19 cellular contexts compared by ENCODE assay signal in the genomic region with DNA sequence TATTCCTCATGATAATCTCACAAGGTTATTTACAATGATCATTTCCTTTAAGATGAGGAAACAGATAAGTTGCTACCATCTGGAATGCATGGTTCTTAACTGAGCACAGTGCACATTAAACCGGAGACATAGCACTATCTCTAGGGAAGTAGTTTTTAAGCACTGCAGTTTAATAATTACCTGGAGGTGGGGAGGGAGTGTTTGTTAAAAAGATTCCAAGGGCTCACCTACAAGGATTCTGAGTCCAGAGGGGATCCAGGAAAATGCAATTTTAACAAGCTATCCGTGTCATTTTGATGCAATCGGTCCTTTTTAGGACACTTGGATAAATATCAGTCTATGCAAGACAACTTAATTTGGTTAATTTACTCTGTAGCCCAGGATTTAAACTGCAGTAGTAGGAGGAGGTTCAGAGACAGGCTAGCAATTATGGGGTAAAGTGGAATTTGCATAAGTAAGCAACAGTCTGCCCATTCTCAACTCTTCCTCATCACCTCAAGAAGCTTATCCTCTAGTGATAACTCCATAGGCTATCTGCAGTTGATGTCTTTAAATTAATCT. TPM values are rescaled to one million over a fixed set of nuclear protein-coding genes. Genes with fewer than 3 reads are reported as not detected.
A peak's percentile ranks its signal among the peaks of the same experiment; 100 is the strongest.
DNase-seq lines count a peak whose midpoint lies in the region; TF ChIP-seq lines count a peak whose summit lies in the region.
"Had no signal": no experiment of that assay in that cellular context is flagged by ENCODE, and none has a peak within 500 bp of the region (broad histone marks: within the 10 kb centered on the region; RNA-seq: fewer than 3 reads in every experiment).

No MANE protein-coding gene starts in this region.

- 25% methylated on average over 3 of the region's 3 CpGs for WGBS in hepatocyte (ENCODE audit: low lambda C conversion rate, missing lambda C conversion rate)

- H3K9me2 ChIP-seq in Loucy (replicated peaks; ENCODE audit: low read depth, low read length): no peaks in the 10 kb centered on the region
- H3K9me2 ChIP-seq in hepatocyte (replicated peaks; ENCODE audit: insufficient read depth): no peaks in the 10 kb centered on the region

- H3K4me2 ChIP-seq in Loucy (ENCODE audit: low read depth, low read length, poor library complexity, severe bottlenecking): peak overlapping the region; percentile 63
- peak overlapping the region; percentile 60 for H3K4me2 ChIP-seq in hepatocyte

- TF ChIP-seq CTCF in Loucy (conservative IDR thresholded peaks at IDR 0.05; ENCODE audit: low read length) (no peak), hepatocyte (IDR thresholded peaks at IDR 0.05; ENCODE audit: poor library complexity) (no peak)

- peaks cover 4% of the 10 kb centered on the region; the same call in 1 of the 2 replicates for H3F3A ChIP-seq in Loucy (ENCODE audit: low read depth)

- H3K9ac ChIP-seq in Loucy (ENCODE audit: low read depth, low read length, poor library complexity, severe bottlenecking): no peak overlapping the region
- H3K9ac ChIP-seq in skeletal muscle tissue (ENCODE audit: low read depth in 1 of 3, low read length in 3 of 3): no peak overlapping the region

- H3K4me3 ChIP-seq in Loucy (ENCODE audit: low read length, poor library complexity, severe bottlenecking): peak overlapping the region; percentile 7
- H3K4me3 ChIP-seq in hepatocyte: no peak overlapping the region
- H3K4me3 ChIP-seq in skeletal muscle tissue (ENCODE audit: low read length in 3 of 3): no peak overlapping the region

- H4K20me1 ChIP-seq in Loucy (ENCODE audit: insufficient read depth, low read length, poor library complexity, severe bottlenecking) (no peaks in the 10 kb centered on the region), hepatocyte (ENCODE audit: insufficient read depth, poor library complexity, severe bottlenecking) (no peaks in the 10 kb centered on the region)

- H3K27ac ChIP-seq in hepatocyte: peak overlapping the region; percentile 37
- peak overlapping the region; percentile 72 for H3K27ac ChIP-seq in skeletal muscle tissue (ENCODE audit: low read depth, low read length)
- H3K27ac ChIP-seq: 22Rv1, C4-2B had no signal

- no peak overlapping the region for H2AFZ ChIP-seq in Loucy (ENCODE audit: low read length)
- H2AFZ ChIP-seq in hepatocyte: no peak overlapping the region

- H3K9me3 ChIP-seq in Loucy (ENCODE audit: insufficient read depth, low read depth, low read length): no peaks in the 10 kb centered on the region
- H3K9me3 ChIP-seq in hepatocyte (ENCODE audit: low read depth): no peaks in the 10 kb centered on the region
- H3K9me3 ChIP-seq in skeletal muscle tissue (ENCODE audit: control insufficient read depth in 3 of 3, low read length in 3 of 3): no peaks in the 10 kb centered on the region

- H3K4me1 ChIP-seq in Loucy (ENCODE audit: insufficient read depth, low read length, poor library complexity, severe bottlenecking) (peaks cover 43% of the 10 kb centered on the region), hepatocyte (ENCODE audit: insufficient read depth) (peaks cover 6% of the 10 kb centered on the region), skeletal muscle tissue (ENCODE audit: control insufficient read depth in 3 of 3, insufficient read depth in 3 of 3, low read length in 3 of 3) (peaks cover 3 to 12% (median 8%) of the 10 kb centered on the region in 3 donors)

- H3K36me3 ChIP-seq in Loucy (ENCODE audit: insufficient read depth, low read length): no peaks in the 10 kb centered on the region
- no peaks in the 10 kb centered on the region for H3K36me3 ChIP-seq in hepatocyte (replicated peaks; ENCODE audit: insufficient read depth, low read depth)
- no peaks in the 10 kb centered on the region for H3K36me3 ChIP-seq in skeletal muscle tissue (ENCODE audit: control insufficient read depth in 3 of 3, insufficient read depth in 3 of 3, low read length in 3 of 3)

- H3K27me3 ChIP-seq in Loucy (ENCODE audit: insufficient read depth, low read length, poor library complexity, severe bottlenecking) (no peaks in the 10 kb centered on the region), hepatocyte (no peaks in the 10 kb centered on the region), skeletal muscle tissue (ENCODE audit: control insufficient read depth in 3 of 3, insufficient read depth in 3 of 3, low read length in 3 of 3) (no peaks in the 10 kb centered on the region)

- DNase-seq in DMS53 (lab: John Stamatoyannopoulos, UW): peak; percentile 5
- DNase-seq in DMS53 treated with DMSO at 0.1 percent for 48 hours (lab: John Stamatoyannopoulos, UW; ENCODE audit: unreplicated experiment): no peak
- no peak for DNase-seq in hepatocyte (ENCODE audit: low spot score)
- no peak for DNase-seq in globus pallidus (ENCODE audit: low spot score)
- DNase-seq in NCI-H187 (lab: John Stamatoyannopoulos, UW): no peak
- no peak for DNase-seq in cerebellum (ENCODE audit: low spot score)
- DNase-seq: Calu3, DND-41, GF-D8, GOT3, IMR-90, MV-4-11, NCI-H1417 treated with DMSO at 0.1 percent for 48 hours, NCI-H2029 treated with DMSO at 0.1 percent for 48 hours, NCI-H510A treated with DMSO at 0.1 percent for 48 hours had no signal

- H3K79me2 ChIP-seq in Loucy (ENCODE audit: insufficient read depth, low read length) (peaks cover 20% of the 10 kb centered on the region), hepatocyte (peaks cover 16% of the 10 kb centered on the region)

RNA-seq across cellular contexts. Expression of gene PDLIM5, which starts 2.8 kb away (rescaled TPM):
- total RNA-seq in hepatocyte (121 and 122 TPM in 2 replicates), skeletal muscle tissue (311 TPM), cerebellum (86.9 TPM)
- polyA plus RNA-seq in hepatocyte: 88.7 and 97.1 TPM in 2 replicates
